ENCODE assay signal across 13 cellular contexts in the genomic region with DNA sequence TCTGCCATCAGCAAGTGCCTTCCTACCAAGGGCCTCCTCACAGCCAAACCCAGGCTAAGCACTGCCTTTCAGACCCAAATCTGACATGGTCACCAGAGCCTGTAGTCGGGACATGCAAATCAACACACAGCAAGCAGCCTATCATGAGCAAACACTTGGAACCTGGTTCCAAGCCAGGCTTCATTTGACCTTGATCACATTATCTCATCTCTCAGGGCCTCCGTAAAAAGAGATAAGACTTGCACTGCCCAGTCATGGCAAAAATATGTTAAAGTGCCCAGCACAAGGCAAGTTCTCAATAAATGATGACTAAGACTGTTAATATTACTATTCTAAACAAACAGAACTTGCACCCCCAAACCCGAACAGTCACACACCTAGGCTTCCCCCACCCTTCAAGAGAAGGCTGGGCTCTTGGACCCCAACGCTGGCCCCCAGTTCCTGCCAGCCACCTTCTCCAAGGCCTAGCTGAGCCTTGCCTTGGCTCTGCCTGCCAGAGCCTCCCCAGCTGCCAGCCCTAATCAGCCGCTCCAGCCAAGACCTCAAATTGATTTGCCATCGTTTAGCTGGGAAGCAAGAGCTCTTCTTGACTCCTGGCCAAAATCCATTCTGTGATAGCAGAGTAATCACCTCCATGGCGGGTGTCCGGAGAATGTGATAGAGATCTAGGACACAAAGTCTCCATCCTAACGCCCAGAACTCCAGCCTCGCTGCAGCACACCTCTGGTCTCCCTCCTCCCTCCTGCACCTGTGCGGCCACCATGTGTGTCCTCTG. TPM values are rescaled to one million over a fixed set of nuclear protein-coding genes. Genes with fewer than 3 reads are reported as not detected.
DNase-seq lines count a peak whose midpoint lies in the region; TF ChIP-seq lines count a peak whose summit lies in the region.
"Had no signal": no experiment of that assay in that cellular context is flagged by ENCODE, and none has a peak within 500 bp of the region (broad histone marks: within the 10 kb centered on the region; RNA-seq: fewer than 3 reads in every experiment).

No MANE protein-coding gene starts in this region.

- peaks cover 0 to 29% (median 0%) of the 10 kb centered on the region in 3 donors for H3K27me3 ChIP-seq in stomach
- H3K27me3 ChIP-seq: heart left ventricle had no signal

- peak; percentile 61 for DNase-seq in NCI-H748 (lab: John Stamatoyannopoulos, UW; ENCODE audit: unreplicated experiment)
- DNase-seq in NCI-H748 treated with DMSO at 0.1 percent for 48 hours (lab: John Stamatoyannopoulos, UW): no peak
- DNase-seq in NCI-H226: peak; percentile 75
- peak; percentile 55 for DNase-seq in amniotic epithelial cell (ENCODE audit: low read depth)
- DNase-seq in stomach: peak; percentile 53
- DNase-seq in AML-193 (lab: John Stamatoyannopoulos, UW): no peak
- no peak for DNase-seq in kidney glomerular epithelial cell (lab: John Stamatoyannopoulos, UW)
- no peak for DNase-seq in epidermal melanocyte (ENCODE audit: insufficient read length, low spot score)
- DNase-seq: heart left ventricle, KG1, NCI-H510A had no signal

- H3K4me3 ChIP-seq in stomach: no peak overlapping the region
- H3K4me3 ChIP-seq: heart left ventricle had no signal

- H3K9me3 ChIP-seq in stomach: no peaks in the 10 kb centered on the region

- intact Hi-C loops in stomach (cut with DNase I; ENCODE audit: low total_unique reads): no loop called here

- no peak for TF ChIP-seq EP300 in stomach (IDR thresholded peaks at IDR 0.05)

- TF ChIP-seq POLR2A in stomach (IDR thresholded peaks at IDR 0.05): no peak

- peak overlapping the region in 2 of 5 donors; percentile 23 to 37 for H3K27ac ChIP-seq in stomach
- H3K27ac ChIP-seq: heart left ventricle had no signal

- peaks cover 6 to 20% (median 9%) of the 10 kb centered on the region in 4 donors for H3K4me1 ChIP-seq in stomach

- no peaks in the 10 kb centered on the region for H3K36me3 ChIP-seq in stomach
- H3K36me3 ChIP-seq: heart left ventricle had no signal

- TF ChIP-seq CTCF in stomach (IDR thresholded peaks at IDR 0.05): no peak

- 23 to 49% (median 34%) methylated on average over 11 of the region's 11 CpGs for WGBS in stomach, 5 donors

RNA-seq across cellular contexts. Expression of a gene that starts 18.7 kb away (rescaled TPM):
- 1 to 10 TPM in 3 of 5 donors, under 1 TPM in 1, not detected in 1; under 0.01 to 8.4 (median 1.3) TPM for total RNA-seq in stomach
- 1 to 10 TPM in 2 of 3 donors, under 1 TPM in 1; 0.83 to 4.8 (median 2.0) TPM for polyA plus RNA-seq in stomach
- total RNA-seq: heart left ventricle, lower leg skin, Right ventricle myocardium inferior had no signal
- polyA plus RNA-seq: heart left ventricle had no signal

Comparison
In these comparisons a context has a peak if more than half of its experiments do, and no peak if none do; other contexts are left out.
1. DNase-seq: peak in NCI-H748 (single experiment), NCI-H226 (single experiment), amniotic epithelial cell (single experiment) and stomach (single experiment); none in NCI-H748 treated with DMSO at 0.1 percent for 48 hours (single experiment), AML-193 (0 of 2), kidney glomerular epithelial cell (single experiment) and epidermal melanocyte (single experiment).